Comparison of ENCODE assay signal across 19 cellular contexts in the genomic region with DNA sequence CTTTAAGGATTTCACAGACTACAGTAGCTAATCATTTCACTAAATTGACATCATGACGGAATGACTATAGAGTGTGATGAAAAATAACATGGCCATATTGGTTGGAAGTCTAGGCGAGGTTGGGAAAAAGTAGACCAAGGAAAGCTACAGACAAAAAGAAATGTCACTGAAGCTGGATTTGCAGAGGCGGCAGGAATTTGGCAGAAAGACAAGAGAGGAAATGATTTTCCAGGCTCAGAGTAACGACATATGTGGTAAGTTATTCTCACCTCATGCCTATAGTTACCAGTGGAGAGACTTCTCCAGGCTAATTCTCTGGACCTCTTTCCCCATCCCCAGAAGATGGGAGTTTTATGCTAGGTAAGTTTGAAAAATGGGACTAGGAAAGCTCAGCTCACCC.
"Had no signal": no experiment of that assay in that cellular context is flagged by ENCODE, and none has a peak within 500 bp of the region (broad histone marks: within the 10 kb centered on the region; RNA-seq: fewer than 3 reads in every experiment).

No MANE protein-coding gene starts in this region.

- DNase-seq: activated CD4-positive, CD25-positive, alpha-beta regulatory T cell treated with anti-CD3 and anti-CD28 coated beads, Interleukin-2, amount 50 U/mL, for 72 hours; activated naive CD4-positive, alpha-beta T cell treated with Interleukin-2 at 50 U/mL for 16 hours; central memory CD4-positive, alpha-beta T cell; effector CD8-positive, alpha-beta T cell; gastrocnemius medialis; heart left ventricle; left colon; naive thymus-derived CD4-positive, alpha-beta T cell; pancreas; sigmoid colon; stimulated activated CD4-positive, alpha-beta T cell treated with anti-CD3 and anti-CD28 coated beads, Interleukin-12 subunit alpha, Interleukin-12 subunit beta, amount 100 ng/mL, for 4 hours; stimulated activated CD4-positive, alpha-beta T cell treated with anti-CD3 and anti-CD28 coated beads, Interleukin-2, amount 100 ng/mL, for 24 hours; T-cell; T-helper 9 cell had no signal

- ATAC-seq: gastrocnemius medialis; heart left ventricle; left colon; naive thymus-derived CD4-positive, alpha-beta T cell; pancreas; stimulated activated effector memory CD8-positive, alpha-beta T cell treated with anti-CD3 and anti-CD28 coated beads, Interleukin-12 subunit alpha, Interleukin-12 subunit beta, amount 100 ng/mL, for 72 hours; T-cell had no signal

- H3K27ac ChIP-seq: ascending aorta, coronary artery, gastrocnemius medialis, heart left ventricle, pancreas, sigmoid colon had no signal

- H3K9me3 ChIP-seq: ascending aorta, gastrocnemius medialis, heart left ventricle, pancreas, sigmoid colon had no signal

- H3K27me3 ChIP-seq: ascending aorta, gastrocnemius medialis, heart left ventricle, pancreas, sigmoid colon had no signal

- FAIRE-seq: endothelial cell of umbilical vein, pancreas had no signal

- H3K4me1 ChIP-seq: ascending aorta, gastrocnemius medialis, heart left ventricle, pancreas, sigmoid colon had no signal

- H3K36me3 ChIP-seq: ascending aorta, gastrocnemius medialis, heart left ventricle, pancreas, sigmoid colon had no signal

- H3K4me3 ChIP-seq: ascending aorta, coronary artery, gastrocnemius medialis, heart left ventricle, lung, pancreas, sigmoid colon had no signal
